21 cellular contexts compared by ENCODE assay signal in genomic region chr10:128220011-128220410, GRCh38.
DNase-seq lines count a peak whose midpoint lies in the region; ATAC-seq and TF ChIP-seq lines count a peak whose summit lies in the region.
"Had no signal": no experiment of that assay in that cellular context is flagged by ENCODE, and none has a peak within 500 bp of the region (broad histone marks: within the 10 kb centered on the region; RNA-seq: fewer than 3 reads in every experiment).

No MANE protein-coding gene starts in this region.

- no peak overlapping the region for H2AFZ ChIP-seq in PC-3 (ENCODE audit: low read length)
- H2AFZ ChIP-seq: GM23338 had no signal

- peaks cover 35% of the 10 kb centered on the region for H3K27me3 ChIP-seq in PC-3 (ENCODE audit: low read length)
- H3K27me3 ChIP-seq: BE2C had no signal

- intact Hi-C loops in PC-3 (cut with micrococcal nuclease) = no loop called here

- POLR2A ChIA-PET in PC-3 (lab: Charles Lee; ENCODE audit: unreplicated experiment) = no interaction called here

- H3K9me3 ChIP-seq in PC-3 (ENCODE audit: low read length) = no peaks in the 10 kb centered on the region
- H3K9me3 ChIP-seq: BE2C, Caco-2 had no signal

- no peaks in the 10 kb centered on the region for H4K20me1 ChIP-seq in PC-3 (ENCODE audit: low read length)

- H3K27me3 Mint-ChIP-seq in activated T-cell treated with anti-CD3 and anti-CD28 coated beads, Interleukin-2, amount 50 U/mL, for 24 hours = peaks cover 18% of the 10 kb centered on the region
- peaks cover 11% of the 10 kb centered on the region for H3K27me3 Mint-ChIP-seq in activated T-cell treated with anti-CD3 and anti-CD28 coated beads, Interleukin-2, amount 50 U/mL, for 72 hours (ENCODE audit: low read depth)

- no peak overlapping the region for H3K27ac ChIP-seq in PC-3 (ENCODE audit: low read length)
- H3K27ac ChIP-seq: KMS-11 had no signal

- H3K4me1 Mint-ChIP-seq in activated T-cell treated with anti-CD3 and anti-CD28 coated beads, Interleukin-2, amount 50 U/mL, for 24 hours (ENCODE audit: low read depth) = peaks cover 7% of the 10 kb centered on the region
- peaks cover 12% of the 10 kb centered on the region for H3K4me1 Mint-ChIP-seq in activated T-cell treated with anti-CD3 and anti-CD28 coated beads, Interleukin-2, amount 50 U/mL, for 72 hours (ENCODE audit: low read depth)

- no TSS peak for BruUV-seq in PC-3 (replicated peaks; lab: Mats Ljungman, UMichigan)

- no peaks in the 10 kb centered on the region for H3F3A ChIP-seq in PC-3 (ENCODE audit: low read length, unreplicated experiment)

- no peak for ATAC-seq in activated T-cell treated with anti-CD3 and anti-CD28 coated beads, Interleukin-2, amount 50 U/mL, for 72 hours (replicated peaks in 1 of 2)
- ATAC-seq in PC-3 = no peak
- ATAC-seq in HG03045 (IDR thresholded peaks at IDR 0.05; ENCODE audit: unreplicated experiment) = no peak
- ATAC-seq: GM23338 had no signal

- no peaks in the 10 kb centered on the region for H3K36me3 Mint-ChIP-seq in activated T-cell treated with anti-CD3 and anti-CD28 coated beads, Interleukin-2, amount 50 U/mL, for 24 hours (ENCODE audit: low read depth)
- H3K36me3 Mint-ChIP-seq in activated T-cell treated with anti-CD3 and anti-CD28 coated beads, Interleukin-2, amount 50 U/mL, for 72 hours (ENCODE audit: insufficient read depth in 2 of 2) = no peaks in the 10 kb centered on the region
- H3K36me3 Mint-ChIP-seq: CD4-positive, alpha-beta memory T cell had no signal

- H3K4me3 ChIP-seq in PC-3 (ENCODE audit: low read length) = no peak overlapping the region
- H3K4me3 ChIP-seq in epithelial cell of esophagus (ENCODE audit: low read length) = no peak overlapping the region
- H3K4me3 ChIP-seq: GM23338 had no signal

- H3K9me2 ChIP-seq in PC-3 (replicated peaks; ENCODE audit: low read length) = no peaks in the 10 kb centered on the region

- peak overlapping the region; percentile 53 for H3K27ac Mint-ChIP-seq in activated T-cell treated with anti-CD3 and anti-CD28 coated beads, Interleukin-2, amount 50 U/mL, for 24 hours
- no peak overlapping the region for H3K27ac Mint-ChIP-seq in activated T-cell treated with anti-CD3 and anti-CD28 coated beads, Interleukin-2, amount 50 U/mL, for 72 hours
- H3K27ac Mint-ChIP-seq: CD4-positive, alpha-beta memory T cell; GM23338 had no signal

- H3K9ac ChIP-seq in PC-3 (ENCODE audit: low read length) = no peak overlapping the region
- H3K9ac ChIP-seq: KMS-11 had no signal

- CTCF ChIA-PET in PC-3 (lab: Charles Lee) = no interaction called here

- no peak for DNase-seq in activated T-cell treated with anti-CD3 and anti-CD28 coated beads, Interleukin-2, amount 50 U/mL, for 24 hours
- no peak for DNase-seq in activated T-cell treated with anti-CD3 and anti-CD28 coated beads, Interleukin-2, amount 50 U/mL, for 72 hours
- DNase-seq in PC-3 = peak; percentile 46
- DNase-seq in epithelial cell of esophagus (ENCODE audit: low read depth) = peak; percentile 21
- no peak for DNase-seq in NCI-H2227 (lab: John Stamatoyannopoulos, UW; ENCODE audit: unreplicated experiment)
- DNase-seq in H4 (ENCODE audit: low spot score) = no peak
- DNase-seq: BE2C; Caco-2; CD4-positive, alpha-beta memory T cell; DMS 273 treated with DMSO at 0.1 percent for 48 hours; HCEC 1CT; MV-4-11; NCI-H1105 treated with DMSO at 0.1 percent for 48 hours; NCI-H2029 treated with DMSO at 0.1 percent for 48 hours; NCI-H345; NCI-H524; OCI-M1; SHP77 had no signal

- H3K36me3 ChIP-seq in PC-3 (ENCODE audit: low read depth, low read length) = no peaks in the 10 kb centered on the region
- H3K36me3 ChIP-seq: BE2C had no signal

- no peak overlapping the region for H3K4me3 Mint-ChIP-seq in activated T-cell treated with anti-CD3 and anti-CD28 coated beads, Interleukin-2, amount 50 U/mL, for 24 hours
- H3K4me3 Mint-ChIP-seq in activated T-cell treated with anti-CD3 and anti-CD28 coated beads, Interleukin-2, amount 50 U/mL, for 72 hours = no peak overlapping the region
- H3K4me3 Mint-ChIP-seq: CD4-positive, alpha-beta memory T cell; GM23338 had no signal

- no peaks in the 10 kb centered on the region for H3K9me3 Mint-ChIP-seq in activated T-cell treated with anti-CD3 and anti-CD28 coated beads, Interleukin-2, amount 50 U/mL, for 24 hours
- no peaks in the 10 kb centered on the region for H3K9me3 Mint-ChIP-seq in activated T-cell treated with anti-CD3 and anti-CD28 coated beads, Interleukin-2, amount 50 U/mL, for 72 hours
- H3K9me3 Mint-ChIP-seq: GM23338 had no signal

- H3K4me2 ChIP-seq in PC-3 (ENCODE audit: low read length) = no peak overlapping the region
- H3K4me2 ChIP-seq: GM23338, KMS-11 had no signal

- no peaks in the 10 kb centered on the region for H3K79me2 ChIP-seq in PC-3 (ENCODE audit: low read length)

- H3K4me1 ChIP-seq in PC-3 (ENCODE audit: insufficient read depth, low read length) = no peaks in the 10 kb centered on the region
- H3K4me1 ChIP-seq: BE2C, Caco-2 had no signal

- TF ChIP-seq CTCF in PC-3 (conservative IDR thresholded peaks at IDR 0.05; ENCODE audit: low read depth, low read length) (no peak), epithelial cell of esophagus (IDR thresholded peaks at IDR 0.05; ENCODE audit: insufficient read depth, low read depth, low read length, missing control alignments) (no peak)

Comparison
In these comparisons a context has a peak if more than half of its experiments do, and no peak if none do; other contexts are left out.
1. DNase-seq: peak in PC-3 (single experiment) and epithelial cell of esophagus (single experiment); none in activated T-cell treated with anti-CD3 and anti-CD28 coated beads, Interleukin-2, amount 50 U/mL, for 24 hours (single experiment), activated T-cell treated with anti-CD3 and anti-CD28 coated beads, Interleukin-2, amount 50 U/mL, for 72 hours (0 of 2), NCI-H2227 (single experiment) and H4 (single experiment).